In the genomic region with DNA sequence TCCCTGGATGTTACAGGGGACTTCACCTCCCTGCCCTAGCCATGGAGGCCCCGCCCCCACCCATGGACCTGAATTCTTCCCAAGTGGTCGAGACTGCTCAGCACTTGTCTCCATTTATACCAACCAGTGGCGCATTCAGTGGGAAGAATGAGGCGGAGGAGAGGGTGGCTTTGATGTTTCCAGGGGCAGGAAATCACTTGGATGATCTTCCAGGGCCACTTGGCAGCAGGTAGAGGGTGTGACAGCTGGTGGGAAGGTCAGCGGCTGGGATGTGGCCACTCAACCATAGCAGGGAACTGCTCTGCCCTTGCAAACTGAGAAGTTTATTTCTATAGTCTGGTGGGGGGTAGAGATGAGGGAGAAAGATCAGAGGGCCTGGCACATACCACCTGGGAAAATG, we compare ENCODE assay signal across 32 cellular contexts.
DNase-seq lines count a peak whose midpoint lies in the region; TF ChIP-seq lines count a peak whose summit lies in the region.
"Had no signal": no experiment of that assay in that cellular context is flagged by ENCODE, and none has a peak within 500 bp of the region (broad histone marks: within the 10 kb centered on the region; RNA-seq: fewer than 3 reads in every experiment).

No MANE protein-coding gene starts in this region.

- peaks cover 9% of the 10 kb centered on the region for H3K36me3 Mint-ChIP-seq in neural progenitor cell
- H3K36me3 Mint-ChIP-seq: CD8-positive, alpha-beta memory T cell; stimulated activated effector memory CD8-positive, alpha-beta T cell treated with anti-CD3 and anti-CD28 coated beads, Interleukin-12 subunit alpha, Interleukin-12 subunit beta, amount 100 ng/mL, for 72 hours had no signal

- peak overlapping the region; percentile 19 for H3K4me3 Mint-ChIP-seq in neural progenitor cell
- H3K4me3 Mint-ChIP-seq: activated CD8-positive, alpha-beta T cell treated with anti-CD3 and anti-CD28 coated beads for 36 hours; activated T-helper 1 cell treated with anti-CD3 and anti-CD28 coated beads, Interleukin-12 subunit alpha, Interleukin-12 subunit beta, Interleukin-2, Interleukin-4 antibody, amounts not matched to agents 30 ng/mL and 10 ng/mL and 1 ng/mL, durations not matched to agents 14 hours and 24 hours and 36 hours; CD8-positive, alpha-beta memory T cell; central memory CD8-positive, alpha-beta T cell; dendritic cell treated with granulocyte-macrophage colony-stimulating factor and Interleukin-4, amounts not matched to agents 40 ng/mL and 50 ng/mL, for 4 days; stimulated activated effector memory CD8-positive, alpha-beta T cell treated with anti-CD3 and anti-CD28 coated beads, Interleukin-12 subunit alpha, Interleukin-12 subunit beta, amount 100 ng/mL, for 72 hours; T-helper 2 cell treated with Interferon-gamma antibody and Interleukin-4, amounts not matched to agents 5 μg/mL and 100 μg/mL, for 36 hours had no signal

- peak overlapping the region; percentile 78 for H3K27ac ChIP-seq in WERI-Rb-1
- no peak overlapping the region for H3K27ac ChIP-seq in neural progenitor cell
- H3K27ac ChIP-seq: left ventricle myocardium inferior, Peyer's patch, prostate gland, transverse colon had no signal

- TF ChIP-seq CTCF in WERI-Rb-1 (IDR thresholded peaks at IDR 0.05; ENCODE audit: low read depth, low read length) = no peak
- no peak for TF ChIP-seq CTCF in neural progenitor cell (IDR thresholded peaks at IDR 0.05)

- no peak overlapping the region for H2AFZ ChIP-seq in neural progenitor cell (replicated peaks)

- no peaks in the 10 kb centered on the region for H3K27me3 ChIP-seq in WERI-Rb-1 (ENCODE audit: insufficient read depth, low read depth, severe bottlenecking)
- H3K27me3 ChIP-seq in neural progenitor cell = no peaks in the 10 kb centered on the region
- H3K27me3 ChIP-seq: BE2C, Peyer's patch, transverse colon had no signal

- no peaks in the 10 kb centered on the region for H3K36me3 ChIP-seq in WERI-Rb-1
- H3K36me3 ChIP-seq in neural progenitor cell = no peaks in the 10 kb centered on the region
- H3K36me3 ChIP-seq: BE2C, left ventricle myocardium inferior, Peyer's patch, prostate gland, transverse colon had no signal

- H3K79me2 ChIP-seq in neural progenitor cell (ENCODE audit: low read depth) = no peaks in the 10 kb centered on the region

- H3K4me3 ChIP-seq in WERI-Rb-1 (ENCODE audit: low read depth, low read length) = no peak overlapping the region
- H3K4me3 ChIP-seq in neural progenitor cell = no peak overlapping the region
- H3K4me3 ChIP-seq: left ventricle myocardium inferior, Peyer's patch, prostate gland, transverse colon had no signal

- no peaks in the 10 kb centered on the region for H3K27me3 Mint-ChIP-seq in neural progenitor cell (ENCODE audit: insufficient read depth, low read depth)
- H3K27me3 Mint-ChIP-seq: CD8-positive, alpha-beta memory T cell; dendritic cell treated with granulocyte-macrophage colony-stimulating factor and Interleukin-4, amounts not matched to agents 40 ng/mL and 50 ng/mL, for 4 days had no signal

- H3K4me1 ChIP-seq in neural progenitor cell = peaks cover 15% of the 10 kb centered on the region
- H3K4me1 ChIP-seq: BE2C, left ventricle myocardium inferior, Peyer's patch, prostate gland, transverse colon had no signal

- in situ Hi-C loops in G401 (cut with HindIII; ENCODE audit: low sequenced_read_pairs) = no loop called here

- H3K27ac Mint-ChIP-seq in neural progenitor cell = no peak overlapping the region
- H3K27ac Mint-ChIP-seq: activated CD8-positive, alpha-beta T cell treated with anti-CD3 and anti-CD28 coated beads for 36 hours; activated T-helper 1 cell treated with anti-CD3 and anti-CD28 coated beads, Interleukin-12 subunit alpha, Interleukin-12 subunit beta, Interleukin-2, Interleukin-4 antibody, amounts not matched to agents 30 ng/mL and 10 ng/mL and 1 ng/mL, durations not matched to agents 14 hours and 24 hours and 36 hours; CD8-positive, alpha-beta memory T cell; dendritic cell treated with granulocyte-macrophage colony-stimulating factor and Interleukin-4, amounts not matched to agents 40 ng/mL and 50 ng/mL, for 4 days; stimulated activated effector memory CD8-positive, alpha-beta T cell treated with anti-CD3 and anti-CD28 coated beads, Interleukin-12 subunit alpha, Interleukin-12 subunit beta, amount 100 ng/mL, for 72 hours; T-helper 2 cell treated with Interferon-gamma antibody and Interleukin-4, amounts not matched to agents 5 μg/mL and 100 μg/mL, for 36 hours had no signal

- DNase-seq in DMS53 treated with DMSO at 0.1 percent for 48 hours (lab: John Stamatoyannopoulos, UW; ENCODE audit: unreplicated experiment) (peak; percentile 8), LoVo (ENCODE audit: low spot score) (peak; percentile 19), WERI-Rb-1 (peak; percentile 84), neural progenitor cell (ENCODE audit: low spot score) (no peak), G401 (ENCODE audit: low spot score) (no peak)
- DNase-seq in activated CD4-positive, alpha-beta T cell treated with anti-CD3 and anti-CD28 coated beads for 4 hours = no peak
- no peak for DNase-seq in stimulated activated CD4-positive, alpha-beta T cell treated with anti-CD3 and anti-CD28 coated beads, Interleukin-4, amount 100 ng/mL, for 4 hours
- DNase-seq: activated CD4-positive, alpha-beta T cell treated with anti-CD3 and anti-CD28 coated beads for 1 hour; activated CD8-positive, alpha-beta memory T cell treated with anti-CD3 and anti-CD28 coated beads, Interleukin-2, amount 50 U/mL, for 48 hours; activated CD8-positive, alpha-beta T cell treated with anti-CD3 and anti-CD28 coated beads for 36 hours; activated naive CD4-positive, alpha-beta T cell treated with Interleukin-2 at 50 U/mL for 16 hours; BE2C; CD8-positive, alpha-beta memory T cell; DND-41; glutamatergic neuron; GOT3; islet precursor cell; KG1; left ventricle myocardium inferior; mesendoderm; MM.1S; NCI-H1436; Peyer's patch; SHP77; stimulated activated CD4-positive, alpha-beta T cell treated with anti-CD3 and anti-CD28 coated beads, Interleukin-15, amount 100 ng/mL, for 24 hours; transverse colon had no signal

- H3K4me1 Mint-ChIP-seq in neural progenitor cell = peaks cover 81% of the 10 kb centered on the region
- H3K4me1 Mint-ChIP-seq: CD8-positive, alpha-beta memory T cell; central memory CD8-positive, alpha-beta T cell; stimulated activated effector memory CD8-positive, alpha-beta T cell treated with anti-CD3 and anti-CD28 coated beads, Interleukin-12 subunit alpha, Interleukin-12 subunit beta, amount 100 ng/mL, for 72 hours had no signal

- H3K9me3 ChIP-seq in WERI-Rb-1 (ENCODE audit: severe bottlenecking) (no peaks in the 10 kb centered on the region), neural progenitor cell (ENCODE audit: low read depth) (no peaks in the 10 kb centered on the region)
- H3K9me3 ChIP-seq: BE2C, left ventricle myocardium inferior, Peyer's patch, prostate gland, transverse colon had no signal

- H3K4me2 ChIP-seq in neural progenitor cell = no peak overlapping the region

- H3F3A ChIP-seq in neural progenitor cell (ENCODE audit: low read depth) = no peaks in the 10 kb centered on the region

- H4K20me1 ChIP-seq in neural progenitor cell (ENCODE audit: low read depth) = no peaks in the 10 kb centered on the region

- H3K9ac ChIP-seq in neural progenitor cell = no peak overlapping the region

- H3K9me3 Mint-ChIP-seq in neural progenitor cell = no peaks in the 10 kb centered on the region
- H3K9me3 Mint-ChIP-seq: activated CD8-positive, alpha-beta T cell treated with anti-CD3 and anti-CD28 coated beads for 36 hours; activated T-helper 1 cell treated with anti-CD3 and anti-CD28 coated beads, Interleukin-12 subunit alpha, Interleukin-12 subunit beta, Interleukin-2, Interleukin-4 antibody, amounts not matched to agents 30 ng/mL and 10 ng/mL and 1 ng/mL, durations not matched to agents 14 hours and 24 hours and 36 hours; CD8-positive, alpha-beta memory T cell; central memory CD8-positive, alpha-beta T cell; dendritic cell treated with granulocyte-macrophage colony-stimulating factor and Interleukin-4, amounts not matched to agents 40 ng/mL and 50 ng/mL, for 4 days; stimulated activated effector memory CD8-positive, alpha-beta T cell treated with anti-CD3 and anti-CD28 coated beads, Interleukin-12 subunit alpha, Interleukin-12 subunit beta, amount 100 ng/mL, for 72 hours; T-helper 2 cell treated with Interferon-gamma antibody and Interleukin-4, amounts not matched to agents 5 μg/mL and 100 μg/mL, for 36 hours had no signal

Comparison
In these comparisons a context has a peak if more than half of its experiments do, and no peak if none do; other contexts are left out.
1. DNase-seq: peak in DMS53 treated with DMSO at 0.1 percent for 48 hours (single experiment), LoVo (single experiment) and WERI-Rb-1 (single experiment); none in neural progenitor cell (single experiment), G401 (single experiment), activated CD4-positive, alpha-beta T cell treated with anti-CD3 and anti-CD28 coated beads for 4 hours (0 of 2) and stimulated activated CD4-positive, alpha-beta T cell treated with anti-CD3 and anti-CD28 coated beads, Interleukin-4, amount 100 ng/mL, for 4 hours (0 of 2).